21 cellular contexts compared by ENCODE assay signal in genomic region chr2:44652701-44653100, GRCh38.
"Had no signal": no experiment of that assay in that cellular context is flagged by ENCODE, and none has a peak within 500 bp of the region (broad histone marks: within the 10 kb centered on the region; RNA-seq: fewer than 3 reads in every experiment).

No MANE protein-coding gene starts in this region.

- H3K9me3 ChIP-seq: ascending aorta, heart left ventricle, prostate gland, tibial nerve, vagina had no signal

- DNase-seq: activated CD4-positive, alpha-beta T cell treated with anti-CD3 and anti-CD28 coated beads, Interleukin-2, amount 50 U/mL, for 4 hours; activated naive CD4-positive, alpha-beta T cell treated with anti-CD3 and anti-CD28 coated beads for 36 hours; activated naive CD8-positive, alpha-beta T cell treated with anti-CD3 and anti-CD28 coated beads, Interleukin-2, amount 50 U/mL, for 24 hours; activated T-cell treated with anti-CD3 and anti-CD28 coated beads for 4 hours; endodermal cell; heart left ventricle; left colon; nephron progenitor cell; right cardiac atrium; small intestine; stimulated activated CD4-positive, alpha-beta T cell treated with anti-CD3 and anti-CD28 coated beads, Interleukin-4, amount 100 ng/mL, for 24 hours; stimulated activated naive CD4-positive, alpha-beta T cell had no signal

- H3K4me3 ChIP-seq: ascending aorta, dorsolateral prefrontal cortex, heart left ventricle, lung, prostate gland, tibial nerve, vagina had no signal

- H3K4me1 ChIP-seq: ascending aorta, prostate gland, tibial nerve, vagina had no signal

- FAIRE-seq: bronchial epithelial cell, frontal cortex, islet of Langerhans, small intestine had no signal

- H3K27me3 ChIP-seq: ascending aorta, dorsolateral prefrontal cortex, heart left ventricle, tibial nerve, vagina had no signal

- ATAC-seq: activated naive CD8-positive, alpha-beta T cell treated with anti-CD3 and anti-CD28 coated beads, Interleukin-2, amount 50 U/mL, for 24 hours; heart left ventricle; left colon; right cardiac atrium had no signal

- H3K27ac ChIP-seq: ascending aorta, dorsolateral prefrontal cortex, heart left ventricle, prostate gland, tibial nerve, vagina had no signal

- H3K36me3 ChIP-seq: ascending aorta, heart left ventricle, prostate gland, tibial nerve, vagina had no signal
